1 cellular context compared by ENCODE assay signal in genomic region chr17:81579821-81580321, GRCh38.
TF ChIP-seq lines count a peak whose summit lies in the region.

No MANE protein-coding gene starts in this region.

TF ChIP-seq in A549, 52 proteins besides CTCF, POLR2A, EP300 and RAD21:
- TF ChIP-seq MYC (IDR thresholded peaks at IDR 0.05; ENCODE audit: borderline replicate concordance, low read length) = no peak
- TF ChIP-seq NR3C1 (IDR thresholded peaks at IDR 0.05) = no peak
- TF ChIP-seq PHF8 (IDR thresholded peaks at IDR 0.05; ENCODE audit: borderline replicate concordance, low read depth) = no peak
- no peak for TF ChIP-seq HDAC2 (IDR thresholded peaks at IDR 0.05)
- TF ChIP-seq, protein P1, sequence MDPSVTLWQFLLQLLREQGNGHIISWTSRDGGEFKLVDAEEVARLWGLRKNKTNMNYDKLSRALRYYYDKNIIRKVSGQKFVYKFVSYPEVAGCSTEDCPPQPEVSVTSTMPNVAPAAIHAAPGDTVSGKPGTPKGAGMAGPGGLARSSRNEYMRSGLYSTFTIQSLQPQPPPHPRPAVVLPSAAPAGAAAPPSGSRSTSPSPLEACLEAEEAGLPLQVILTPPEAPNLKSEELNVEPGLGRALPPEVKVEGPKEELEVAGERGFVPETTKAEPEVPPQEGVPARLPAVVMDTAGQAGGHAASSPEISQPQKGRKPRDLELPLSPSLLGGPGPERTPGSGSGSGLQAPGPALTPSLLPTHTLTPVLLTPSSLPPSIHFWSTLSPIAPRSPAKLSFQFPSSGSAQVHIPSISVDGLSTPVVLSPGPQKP (IDR thresholded peaks at IDR 0.05; ENCODE audit: low read depth, low read length) = no peak
- no peak for TF ChIP-seq SMC3 (IDR thresholded peaks at IDR 0.05)
- TF ChIP-seq SREBF2 (IDR thresholded peaks at IDR 0.05) = no peak
- TF ChIP-seq, protein P2, sequence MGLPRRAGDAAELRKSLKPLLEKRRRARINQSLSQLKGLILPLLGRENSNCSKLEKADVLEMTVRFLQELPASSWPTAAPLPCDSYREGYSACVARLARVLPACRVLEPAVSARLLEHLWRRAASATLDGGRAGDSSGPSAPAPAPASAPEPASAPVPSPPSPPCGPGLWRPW (IDR thresholded peaks at IDR 0.05) = no peak
- 0 out of 5 replicates have a peak, but pooled peaks of 1 of the 2 experiments have one; percentile 11 for TF ChIP-seq JUN (IDR thresholded peaks at IDR 0.05)
- no peak for TF ChIP-seq MAFK (IDR thresholded peaks at IDR 0.05; ENCODE audit: partially characterized antibody)
- no peak for TF ChIP-seq TFCP2L1 (CRISPR knock-in tag; IDR thresholded peaks at IDR 0.05)
- peak; percentile 57 for TF ChIP-seq MAX (IDR thresholded peaks at IDR 0.05)
- TF ChIP-seq NPAS2 (CRISPR knock-in tag; IDR thresholded peaks at IDR 0.05; ENCODE audit: borderline replicate concordance) = no peak
- no peak for TF ChIP-seq HOXB5 (CRISPR knock-in tag; IDR thresholded peaks at IDR 0.05)
- no peak for TF ChIP-seq FOSL2 (IDR thresholded peaks at IDR 0.05)
- 0 out of 2 replicates have a peak, but pooled peaks have one; percentile 14 for TF ChIP-seq FOSL2 (CRISPR knock-in tag; IDR thresholded peaks at IDR 0.05)
